In the genomic region with DNA sequence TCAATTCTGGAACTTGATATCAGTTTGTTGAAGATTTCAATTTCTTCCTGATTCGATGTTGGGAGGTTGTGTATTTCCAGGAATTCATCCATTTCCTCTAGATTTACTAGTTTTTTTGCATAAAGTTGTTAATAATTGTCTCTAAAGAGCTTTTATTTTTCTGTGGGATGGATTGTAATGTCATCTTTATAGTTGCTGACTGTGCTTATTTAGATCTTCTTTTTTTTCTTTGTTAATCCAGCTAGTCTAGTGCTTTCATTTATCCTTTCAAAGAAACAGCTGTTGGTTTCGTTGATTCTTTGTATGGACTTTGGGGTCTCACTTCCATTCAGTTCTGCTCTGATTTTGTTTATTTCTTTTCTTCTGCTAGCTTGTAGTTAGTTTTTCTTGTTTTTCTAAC, we compare ENCODE assay signal across 9 cellular contexts.
"Had no signal": no experiment of that assay in that cellular context is flagged by ENCODE, and none has a peak within 500 bp of the region (broad histone marks: within the 10 kb centered on the region; RNA-seq: fewer than 3 reads in every experiment).

No MANE protein-coding gene starts in this region.

- H3K27ac Mint-ChIP-seq: HFFc6, IgD-negative memory B cell had no signal

- H3K4me3 Mint-ChIP-seq: HFFc6, IgD-negative memory B cell had no signal

- DNase-seq: GM23248, GOT3, H7, HFFc6, KG1 had no signal

- H2AFZ ChIP-seq: GM23248 had no signal

- H3K27me3 Mint-ChIP-seq: IgD-negative memory B cell had no signal

- H3K27ac ChIP-seq: GM23248, HL-60 had no signal

- H3K36me3 ChIP-seq: HAP-1 had no signal

- H3K9me3 ChIP-seq: HAP-1 had no signal

- H3K9ac ChIP-seq: GM23248 had no signal

- ATAC-seq: HCT116 had no signal

- H3K4me1 ChIP-seq: HAP-1 had no signal

- H3K4me3 ChIP-seq: GM23248, HAP-1 had no signal
